ENCODE assay signal across 8 cellular contexts in genomic region chr1:234603221-234604204, GRCh38. TPM values are rescaled to one million over a fixed set of nuclear protein-coding genes. Genes with fewer than 3 reads are reported as not detected.
A peak's percentile ranks its signal among the peaks of the same experiment; 100 is the strongest.
DNase-seq lines count a peak whose midpoint lies in the region; ATAC-seq and TF ChIP-seq lines count a peak whose summit lies in the region.

No MANE protein-coding gene starts in this region.

- peak overlapping the region; percentile 93 for H3K4me3 ChIP-seq in CD8-positive, alpha-beta memory T cell (ENCODE audit: low read length)
- H3K4me3 ChIP-seq in HUES64 (ENCODE audit: low read length): peak overlapping the region; percentile 71
- peak overlapping the region; percentile 90 for H3K4me3 ChIP-seq in adipocyte (ENCODE audit: low read length)
- peak overlapping the region; percentile 87 for H3K4me3 ChIP-seq in thoracic aorta
- H3K4me3 ChIP-seq in H7 (ENCODE audit: insufficient read depth, low read depth, low read length): no peak overlapping the region

- peaks cover 11% of the 10 kb centered on the region for H3K36me3 ChIP-seq in CD8-positive, alpha-beta memory T cell (ENCODE audit: insufficient read depth, low read length)
- H3K36me3 ChIP-seq in HUES64 (ENCODE audit: insufficient read depth, low read length) (peaks cover 52% of the 10 kb centered on the region), adipocyte (ENCODE audit: control insufficient read depth, insufficient read depth, low read length, severe bottlenecking) (peaks cover 57% of the 10 kb centered on the region), thoracic aorta (peaks cover 13% of the 10 kb centered on the region), H7 (replicated peaks; ENCODE audit: control insufficient read depth, insufficient read depth, low read length) (peaks cover 13% of the 10 kb centered on the region)

- no peak overlapping the region for H3K9ac ChIP-seq in HUES64 (ENCODE audit: low read depth, low read length)
- H3K9ac ChIP-seq in adipocyte (ENCODE audit: low read length): peak overlapping the region; percentile 96

- WGBS in HUES64: 36% methylated on average over 5 of the region's 6 CpGs

- H3K27me3 ChIP-seq in CD8-positive, alpha-beta memory T cell (ENCODE audit: insufficient read depth, low read length, poor library complexity, severe bottlenecking): no peaks in the 10 kb centered on the region
- H3K27me3 ChIP-seq in HUES64 (ENCODE audit: insufficient read depth, low read length) (no peaks in the 10 kb centered on the region), adipocyte (replicated peaks; ENCODE audit: control insufficient read depth, insufficient read depth, low read length) (no peaks in the 10 kb centered on the region), layer of hippocampus (ENCODE audit: control insufficient read depth, insufficient read depth, low read length) (no peaks in the 10 kb centered on the region), thoracic aorta (replicated peaks; ENCODE audit: insufficient read depth) (no peaks in the 10 kb centered on the region), H7 (ENCODE audit: control insufficient read depth, insufficient read depth, low read length) (no peaks in the 10 kb centered on the region)

- no peak for TF ChIP-seq CTCF in thoracic aorta (IDR thresholded peaks at IDR 0.05)

- H3K27ac ChIP-seq in CD8-positive, alpha-beta memory T cell (ENCODE audit: low read depth, low read length): peak overlapping the region; percentile 95
- H3K27ac ChIP-seq in HUES64 (ENCODE audit: low read depth, low read length): peak overlapping the region; percentile 27; the same call in 1 of the 2 replicates
- peak overlapping the region; percentile 99 for H3K27ac ChIP-seq in layer of hippocampus (ENCODE audit: low read depth, low read length)
- peak overlapping the region; percentile 56 to 98 for H3K27ac ChIP-seq in thoracic aorta

- DNase-seq in CD8-positive, alpha-beta memory T cell: no peak
- DNase-seq in adipocyte (ENCODE audit: low read depth): peak; percentile 71
- no peak for DNase-seq in thoracic aorta (ENCODE audit: low spot score)
- no peak for DNase-seq in H7

- H3K9me3 ChIP-seq in CD8-positive, alpha-beta memory T cell (ENCODE audit: low read length): no peaks in the 10 kb centered on the region
- H3K9me3 ChIP-seq in HUES64 (ENCODE audit: insufficient read depth, low read depth, low read length) (no peaks in the 10 kb centered on the region), adipocyte (ENCODE audit: control insufficient read depth, low read length) (no peaks in the 10 kb centered on the region), thoracic aorta (no peaks in the 10 kb centered on the region)

- ATAC-seq in thoracic aorta (ENCODE audit: insufficient number of reproducible peaks, low FRiP score, low read depth): no peak
- ATAC-seq in HG03196 (IDR thresholded peaks at IDR 0.05; ENCODE audit: unreplicated experiment): no peak
- no peak for ATAC-seq in GM21717 (IDR thresholded peaks at IDR 0.05; ENCODE audit: unreplicated experiment)

- peaks cover 0 to 8% of the 10 kb centered on the region in 2 donors for H3K27me3 Mint-ChIP-seq in CD8-positive, alpha-beta memory T cell

- POLR2A ChIA-PET in CD8-positive, alpha-beta memory T cell (lab: Charles Lee): interaction anchor here (0.5 to 1.1 kb wide), 2 partner anchors 9 to 121 kb away, joined by 4 to 5 read pairs; no protein-coding TSS in a partner anchor

- peak overlapping the region; percentile 79 to 98 (median 95) for H3K4me3 Mint-ChIP-seq in CD8-positive, alpha-beta memory T cell

- peaks cover 23 to 49% (median 23%) of the 10 kb centered on the region in 3 donors for H3K36me3 Mint-ChIP-seq in CD8-positive, alpha-beta memory T cell

- H3K4me1 Mint-ChIP-seq in CD8-positive, alpha-beta memory T cell: peaks cover 74 to 90% (median 86%) of the 10 kb centered on the region in 3 donors

- peak overlapping the region; percentile 87 to 99 (median 98) for H3K27ac Mint-ChIP-seq in CD8-positive, alpha-beta memory T cell

- H3K4me1 ChIP-seq in CD8-positive, alpha-beta memory T cell (ENCODE audit: insufficient read depth, low read length): peaks cover 82% of the 10 kb centered on the region
- peaks cover 82% of the 10 kb centered on the region for H3K4me1 ChIP-seq in HUES64 (ENCODE audit: insufficient read depth, low read length)
- H3K4me1 ChIP-seq in adipocyte (ENCODE audit: control insufficient read depth, insufficient read depth, low read length): peaks cover 58% of the 10 kb centered on the region
- peaks cover 39 to 52% of the 10 kb centered on the region in 2 donors for H3K4me1 ChIP-seq in thoracic aorta (ENCODE audit: control insufficient read depth in 1 of 2, low read depth in 2 of 2)

- CTCF ChIA-PET in CD8-positive, alpha-beta memory T cell (lab: Charles Lee): interaction anchor here (0.7 to 1.6 kb wide), 3 partner anchors 391 to 480 kb away, joined by 3 to 5 read pairs (median 3); no protein-coding TSS in a partner anchor

- peaks cover 0 to 3% (median 0%) of the 10 kb centered on the region in 5 donors for H3K9me3 Mint-ChIP-seq in CD8-positive, alpha-beta memory T cell

RNA-seq across cellular contexts. Expression of gene IRF2BP2, which starts 6.5 kb away (rescaled TPM):
- total RNA-seq in CD8-positive, alpha-beta memory T cell: 10 to 100 TPM; 91.8 to 98.4 TPM
- polyA plus RNA-seq in CD8-positive, alpha-beta memory T cell: 42.5 TPM
- 35.5 TPM for polyA plus RNA-seq in HUES64 (2013, experiment 1 of 2)
- 43.3 TPM for polyA plus RNA-seq in HUES64 (2013, experiment 2 of 2)
- total RNA-seq in thoracic aorta: 100 to 1,000 TPM; 114 to 175 TPM
- total RNA-seq in H7 (2014; rRNA removed; shearing (Covaris generic)): 67.0 and 90.9 TPM in 2 replicates

Comparison
In these comparisons a context has a peak if more than half of its experiments do, and no peak if none do; other contexts are left out.
1. H3K27ac ChIP-seq: peak in every context shown above with its lines; median percentile 99 in layer of hippocampus; 95 in CD8-positive, alpha-beta memory T cell; 77 in thoracic aorta; 27 in HUES64.